1 cellular context compared by ENCODE assay signal in the genomic region with DNA sequence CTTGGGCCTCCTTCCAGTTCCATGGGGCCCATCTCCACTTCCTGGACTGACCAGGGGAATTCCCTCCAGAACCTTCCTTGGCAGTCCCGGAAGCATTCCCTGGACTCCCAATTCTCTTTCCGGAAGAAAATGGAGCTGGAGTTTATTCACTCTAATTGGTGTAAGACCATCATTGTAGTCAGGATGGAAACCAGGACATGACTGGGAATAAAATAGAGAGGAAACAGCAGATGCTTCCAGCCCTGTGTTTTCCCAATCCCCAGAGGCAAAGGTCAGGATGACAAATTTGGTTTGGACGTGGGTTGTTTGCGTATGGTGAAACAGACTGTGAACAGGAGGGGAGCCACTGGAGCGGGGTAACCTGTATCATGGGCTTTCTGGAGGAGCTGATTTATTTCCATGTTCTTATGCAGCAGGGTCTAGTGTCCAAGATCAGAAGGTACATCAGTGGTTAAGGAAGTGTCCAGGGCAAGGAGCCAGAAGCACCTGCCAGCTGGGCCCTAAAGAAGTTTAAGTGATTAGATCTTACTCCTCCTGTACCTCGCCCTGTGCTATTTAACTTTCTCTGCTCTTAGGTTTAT.
A peak's percentile ranks its signal among the peaks of the same experiment; 100 is the strongest.
TF ChIP-seq lines count a peak whose summit lies in the region.

No MANE protein-coding gene starts in this region.

TF ChIP-seq in HepG2, 621 proteins besides CTCF, POLR2A, EP300 and RAD21 (continued from another document and continues in another):
- TF ChIP-seq, protein P1, sequence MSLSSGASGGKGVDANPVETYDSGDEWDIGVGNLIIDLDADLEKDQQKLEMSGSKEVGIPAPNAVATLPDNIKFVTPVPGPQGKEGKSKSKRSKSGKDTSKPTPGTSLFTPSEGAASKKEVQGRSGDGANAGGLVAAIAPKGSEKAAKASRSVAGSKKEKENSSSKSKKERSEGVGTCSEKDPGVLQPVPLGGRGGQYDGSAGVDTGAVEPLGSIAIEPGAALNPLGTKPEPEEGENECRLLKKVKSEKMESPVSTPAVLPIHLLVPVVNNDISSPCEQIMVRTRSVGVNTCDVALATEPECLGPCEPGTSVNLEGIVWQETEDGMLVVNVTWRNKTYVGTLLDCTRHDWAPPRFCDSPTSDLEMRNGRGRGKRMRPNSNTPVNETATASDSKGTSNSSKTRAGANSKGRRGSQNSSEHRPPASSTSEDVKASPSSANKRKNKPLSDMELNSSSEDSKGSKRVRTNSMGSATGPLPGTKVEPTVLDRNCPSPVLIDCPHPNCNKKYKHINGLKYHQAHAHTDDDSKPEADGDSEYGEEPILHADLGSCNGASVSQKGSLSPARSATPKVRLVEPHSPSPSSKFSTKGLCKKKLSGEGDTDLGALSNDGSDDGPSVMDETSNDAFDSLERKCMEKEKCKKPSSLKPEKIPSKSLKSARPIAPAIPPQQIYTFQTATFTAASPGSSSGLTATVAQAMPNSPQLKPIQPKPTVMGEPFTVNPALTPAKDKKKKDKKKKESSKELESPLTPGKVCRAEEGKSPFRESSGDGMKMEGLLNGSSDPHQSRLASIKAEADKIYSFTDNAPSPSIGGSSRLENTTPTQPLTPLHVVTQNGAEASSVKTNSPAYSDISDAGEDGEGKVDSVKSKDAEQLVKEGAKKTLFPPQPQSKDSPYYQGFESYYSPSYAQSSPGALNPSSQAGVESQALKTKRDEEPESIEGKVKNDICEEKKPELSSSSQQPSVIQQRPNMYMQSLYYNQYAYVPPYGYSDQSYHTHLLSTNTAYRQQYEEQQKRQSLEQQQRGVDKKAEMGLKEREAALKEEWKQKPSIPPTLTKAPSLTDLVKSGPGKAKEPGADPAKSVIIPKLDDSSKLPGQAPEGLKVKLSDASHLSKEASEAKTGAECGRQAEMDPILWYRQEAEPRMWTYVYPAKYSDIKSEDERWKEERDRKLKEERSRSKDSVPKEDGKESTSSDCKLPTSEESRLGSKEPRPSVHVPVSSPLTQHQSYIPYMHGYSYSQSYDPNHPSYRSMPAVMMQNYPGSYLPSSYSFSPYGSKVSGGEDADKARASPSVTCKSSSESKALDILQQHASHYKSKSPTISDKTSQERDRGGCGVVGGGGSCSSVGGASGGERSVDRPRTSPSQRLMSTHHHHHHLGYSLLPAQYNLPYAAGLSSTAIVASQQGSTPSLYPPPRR (CRISPR knock-in tag; IDR thresholded peaks at IDR 0.05; ENCODE audit: borderline replicate concordance): 0 out of 2 replicates have a peak, but pooled peaks have one; percentile 27
- TF ChIP-seq SNAI1 (CRISPR knock-in tag; IDR thresholded peaks at IDR 0.05; ENCODE audit: borderline replicate concordance) (no peak), KDM4B (CRISPR knock-in tag; IDR thresholded peaks at IDR 0.05) (no peak), TAF15 (IDR thresholded peaks at IDR 0.05; ENCODE audit: low read depth, low read length, poor library complexity, severe bottlenecking) (no peak), YY1 (IDR thresholded peaks at IDR 0.05; ENCODE audit: insufficient read depth, insufficient replicate concordance, low read depth, low read length) (peak; percentile 66), PAX8 (CRISPR knock-in tag; IDR thresholded peaks at IDR 0.05; ENCODE audit: borderline replicate concordance) (no peak), FIP1L1 (IDR thresholded peaks at IDR 0.05; ENCODE audit: borderline replicate concordance, insufficient read depth, low read depth, low read length) (no peak), ZNF543 (CRISPR knock-in tag; IDR thresholded peaks at IDR 0.05) (no peak), ONECUT2 (CRISPR knock-in tag; IDR thresholded peaks at IDR 0.05) (no peak), SSRP1 (CRISPR knock-in tag; IDR thresholded peaks at IDR 0.05) (no peak), KDM5B (CRISPR knock-in tag; IDR thresholded peaks at IDR 0.05; ENCODE audit: borderline replicate concordance) (0 out of 2 replicates have a peak, but pooled peaks have one; percentile 51), SNRNP70 (IDR thresholded peaks at IDR 0.05; ENCODE audit: low read depth, low read length) (no peak), NFYC (CRISPR knock-in tag; IDR thresholded peaks at IDR 0.05) (peak; percentile 17; the same call in 1 of the 2 replicates), SP2 (CRISPR knock-in tag; IDR thresholded peaks at IDR 0.05) (no peak), ZKSCAN5 (CRISPR knock-in tag; IDR thresholded peaks at IDR 0.05) (0 out of 2 replicates have a peak, but pooled peaks have one; percentile 30), ZNF552 (CRISPR knock-in tag; IDR thresholded peaks at IDR 0.05; ENCODE audit: borderline replicate concordance) (0 out of 2 replicates have a peak, but pooled peaks have one; percentile 62), RBFOX2 (IDR thresholded peaks at IDR 0.05; ENCODE audit: low read depth, low read length) (0 out of 2 replicates have a peak, but pooled peaks have one; percentile 47)
- TF ChIP-seq, protein P2, sequence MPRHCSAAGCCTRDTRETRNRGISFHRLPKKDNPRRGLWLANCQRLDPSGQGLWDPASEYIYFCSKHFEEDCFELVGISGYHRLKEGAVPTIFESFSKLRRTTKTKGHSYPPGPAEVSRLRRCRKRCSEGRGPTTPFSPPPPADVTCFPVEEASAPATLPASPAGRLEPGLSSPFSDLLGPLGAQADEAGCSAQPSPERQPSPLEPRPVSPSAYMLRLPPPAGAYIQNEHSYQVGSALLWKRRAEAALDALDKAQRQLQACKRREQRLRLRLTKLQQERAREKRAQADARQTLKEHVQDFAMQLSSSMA (CRISPR knock-in tag; IDR thresholded peaks at IDR 0.05): no peak; the same call in 1 of the 2 replicates
- TF ChIP-seq, protein P3, sequence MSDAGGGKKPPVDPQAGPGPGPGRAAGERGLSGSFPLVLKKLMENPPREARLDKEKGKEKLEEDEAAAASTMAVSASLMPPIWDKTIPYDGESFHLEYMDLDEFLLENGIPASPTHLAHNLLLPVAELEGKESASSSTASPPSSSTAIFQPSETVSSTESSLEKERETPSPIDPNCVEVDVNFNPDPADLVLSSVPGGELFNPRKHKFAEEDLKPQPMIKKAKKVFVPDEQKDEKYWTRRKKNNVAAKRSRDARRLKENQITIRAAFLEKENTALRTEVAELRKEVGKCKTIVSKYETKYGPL (CRISPR knock-in tag; IDR thresholded peaks at IDR 0.05): no peak
- TF ChIP-seq, protein P4, sequence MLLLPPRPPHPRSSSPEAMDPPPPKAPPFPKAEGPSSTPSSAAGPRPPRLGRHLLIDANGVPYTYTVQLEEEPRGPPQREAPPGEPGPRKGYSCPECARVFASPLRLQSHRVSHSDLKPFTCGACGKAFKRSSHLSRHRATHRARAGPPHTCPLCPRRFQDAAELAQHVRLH (CRISPR knock-in tag; IDR thresholded peaks at IDR 0.05; ENCODE audit: borderline replicate concordance, low read depth): peak; percentile 40; the same call in 1 of the 2 replicates
- TF ChIP-seq, protein P5, sequence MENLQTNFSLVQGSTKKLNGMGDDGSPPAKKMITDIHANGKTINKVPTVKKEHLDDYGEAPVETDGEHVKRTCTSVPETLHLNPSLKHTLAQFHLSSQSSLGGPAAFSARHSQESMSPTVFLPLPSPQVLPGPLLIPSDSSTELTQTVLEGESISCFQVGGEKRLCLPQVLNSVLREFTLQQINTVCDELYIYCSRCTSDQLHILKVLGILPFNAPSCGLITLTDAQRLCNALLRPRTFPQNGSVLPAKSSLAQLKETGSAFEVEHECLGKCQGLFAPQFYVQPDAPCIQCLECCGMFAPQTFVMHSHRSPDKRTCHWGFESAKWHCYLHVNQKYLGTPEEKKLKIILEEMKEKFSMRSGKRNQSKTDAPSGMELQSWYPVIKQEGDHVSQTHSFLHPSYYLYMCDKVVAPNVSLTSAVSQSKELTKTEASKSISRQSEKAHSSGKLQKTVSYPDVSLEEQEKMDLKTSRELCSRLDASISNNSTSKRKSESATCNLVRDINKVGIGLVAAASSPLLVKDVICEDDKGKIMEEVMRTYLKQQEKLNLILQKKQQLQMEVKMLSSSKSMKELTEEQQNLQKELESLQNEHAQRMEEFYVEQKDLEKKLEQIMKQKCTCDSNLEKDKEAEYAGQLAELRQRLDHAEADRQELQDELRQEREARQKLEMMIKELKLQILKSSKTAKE (CRISPR knock-in tag; IDR thresholded peaks at IDR 0.05; ENCODE audit: borderline replicate concordance): no peak
- TF ChIP-seq, protein P6, sequence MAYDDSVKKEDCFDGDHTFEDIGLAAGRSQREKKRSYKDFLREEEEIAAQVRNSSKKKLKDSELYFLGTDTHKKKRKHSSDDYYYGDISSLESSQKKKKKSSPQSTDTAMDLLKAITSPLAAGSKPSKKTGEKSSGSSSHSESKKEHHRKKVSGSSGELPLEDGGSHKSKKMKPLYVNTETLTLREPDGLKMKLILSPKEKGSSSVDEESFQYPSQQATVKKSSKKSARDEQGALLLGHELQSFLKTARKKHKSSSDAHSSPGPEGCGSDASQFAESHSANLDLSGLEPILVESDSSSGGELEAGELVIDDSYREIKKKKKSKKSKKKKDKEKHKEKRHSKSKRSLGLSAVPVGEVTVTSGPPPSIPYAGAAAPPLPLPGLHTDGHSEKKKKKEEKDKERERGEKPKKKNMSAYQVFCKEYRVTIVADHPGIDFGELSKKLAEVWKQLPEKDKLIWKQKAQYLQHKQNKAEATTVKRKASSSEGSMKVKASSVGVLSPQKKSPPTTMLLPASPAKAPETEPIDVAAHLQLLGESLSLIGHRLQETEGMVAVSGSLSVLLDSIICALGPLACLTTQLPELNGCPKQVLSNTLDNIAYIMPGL (CRISPR knock-in tag; IDR thresholded peaks at IDR 0.05; ENCODE audit: borderline replicate concordance in 1 of 2, low read depth in 1 of 2): peak; percentile 48 to 57; a peak in 3 of 4 replicates
- TF ChIP-seq, protein P7, sequence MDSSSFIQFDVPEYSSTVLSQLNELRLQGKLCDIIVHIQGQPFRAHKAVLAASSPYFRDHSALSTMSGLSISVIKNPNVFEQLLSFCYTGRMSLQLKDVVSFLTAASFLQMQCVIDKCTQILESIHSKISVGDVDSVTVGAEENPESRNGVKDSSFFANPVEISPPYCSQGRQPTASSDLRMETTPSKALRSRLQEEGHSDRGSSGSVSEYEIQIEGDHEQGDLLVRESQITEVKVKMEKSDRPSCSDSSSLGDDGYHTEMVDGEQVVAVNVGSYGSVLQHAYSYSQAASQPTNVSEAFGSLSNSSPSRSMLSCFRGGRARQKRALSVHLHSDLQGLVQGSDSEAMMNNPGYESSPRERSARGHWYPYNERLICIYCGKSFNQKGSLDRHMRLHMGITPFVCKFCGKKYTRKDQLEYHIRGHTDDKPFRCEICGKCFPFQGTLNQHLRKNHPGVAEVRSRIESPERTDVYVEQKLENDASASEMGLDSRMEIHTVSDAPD (CRISPR knock-in tag; IDR thresholded peaks at IDR 0.05): 0 out of 2 replicates have a peak, but pooled peaks have one; percentile 16
- TF ChIP-seq, protein P8, sequence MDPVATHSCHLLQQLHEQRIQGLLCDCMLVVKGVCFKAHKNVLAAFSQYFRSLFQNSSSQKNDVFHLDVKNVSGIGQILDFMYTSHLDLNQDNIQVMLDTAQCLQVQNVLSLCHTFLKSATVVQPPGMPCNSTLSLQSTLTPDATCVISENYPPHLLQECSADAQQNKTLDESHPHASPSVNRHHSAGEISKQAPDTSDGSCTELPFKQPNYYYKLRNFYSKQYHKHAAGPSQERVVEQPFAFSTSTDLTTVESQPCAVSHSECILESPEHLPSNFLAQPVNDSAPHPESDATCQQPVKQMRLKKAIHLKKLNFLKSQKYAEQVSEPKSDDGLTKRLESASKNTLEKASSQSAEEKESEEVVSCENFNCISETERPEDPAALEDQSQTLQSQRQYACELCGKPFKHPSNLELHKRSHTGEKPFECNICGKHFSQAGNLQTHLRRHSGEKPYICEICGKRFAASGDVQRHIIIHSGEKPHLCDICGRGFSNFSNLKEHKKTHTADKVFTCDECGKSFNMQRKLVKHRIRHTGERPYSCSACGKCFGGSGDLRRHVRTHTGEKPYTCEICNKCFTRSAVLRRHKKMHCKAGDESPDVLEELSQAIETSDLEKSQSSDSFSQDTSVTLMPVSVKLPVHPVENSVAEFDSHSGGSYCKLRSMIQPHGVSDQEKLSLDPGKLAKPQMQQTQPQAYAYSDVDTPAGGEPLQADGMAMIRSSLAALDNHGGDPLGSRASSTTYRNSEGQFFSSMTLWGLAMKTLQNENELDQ (CRISPR knock-in tag; IDR thresholded peaks at IDR 0.05; ENCODE audit: borderline replicate concordance): no peak
- TF ChIP-seq, protein P9, sequence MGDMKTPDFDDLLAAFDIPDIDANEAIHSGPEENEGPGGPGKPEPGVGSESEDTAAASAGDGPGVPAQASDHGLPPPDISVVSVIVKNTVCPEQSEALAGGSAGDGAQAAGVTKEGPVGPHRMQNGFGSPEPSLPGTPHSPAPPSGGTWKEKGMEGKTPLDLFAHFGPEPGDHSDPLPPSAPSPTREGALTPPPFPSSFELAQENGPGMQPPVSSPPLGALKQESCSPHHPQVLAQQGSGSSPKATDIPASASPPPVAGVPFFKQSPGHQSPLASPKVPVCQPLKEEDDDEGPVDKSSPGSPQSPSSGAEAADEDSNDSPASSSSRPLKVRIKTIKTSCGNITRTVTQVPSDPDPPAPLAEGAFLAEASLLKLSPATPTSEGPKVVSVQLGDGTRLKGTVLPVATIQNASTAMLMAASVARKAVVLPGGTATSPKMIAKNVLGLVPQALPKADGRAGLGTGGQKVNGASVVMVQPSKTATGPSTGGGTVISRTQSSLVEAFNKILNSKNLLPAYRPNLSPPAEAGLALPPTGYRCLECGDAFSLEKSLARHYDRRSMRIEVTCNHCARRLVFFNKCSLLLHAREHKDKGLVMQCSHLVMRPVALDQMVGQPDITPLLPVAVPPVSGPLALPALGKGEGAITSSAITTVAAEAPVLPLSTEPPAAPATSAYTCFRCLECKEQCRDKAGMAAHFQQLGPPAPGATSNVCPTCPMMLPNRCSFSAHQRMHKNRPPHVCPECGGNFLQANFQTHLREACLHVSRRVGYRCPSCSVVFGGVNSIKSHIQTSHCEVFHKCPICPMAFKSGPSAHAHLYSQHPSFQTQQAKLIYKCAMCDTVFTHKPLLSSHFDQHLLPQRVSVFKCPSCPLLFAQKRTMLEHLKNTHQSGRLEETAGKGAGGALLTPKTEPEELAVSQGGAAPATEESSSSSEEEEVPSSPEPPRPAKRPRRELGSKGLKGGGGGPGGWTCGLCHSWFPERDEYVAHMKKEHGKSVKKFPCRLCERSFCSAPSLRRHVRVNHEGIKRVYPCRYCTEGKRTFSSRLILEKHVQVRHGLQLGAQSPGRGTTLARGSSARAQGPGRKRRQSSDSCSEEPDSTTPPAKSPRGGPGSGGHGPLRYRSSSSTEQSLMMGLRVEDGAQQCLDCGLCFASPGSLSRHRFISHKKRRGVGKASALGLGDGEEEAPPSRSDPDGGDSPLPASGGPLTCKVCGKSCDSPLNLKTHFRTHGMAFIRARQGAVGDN (CRISPR knock-in tag; IDR thresholded peaks at IDR 0.05): peak; percentile 53; the same call in 1 of the 2 replicates
- TF ChIP-seq, protein P10, sequence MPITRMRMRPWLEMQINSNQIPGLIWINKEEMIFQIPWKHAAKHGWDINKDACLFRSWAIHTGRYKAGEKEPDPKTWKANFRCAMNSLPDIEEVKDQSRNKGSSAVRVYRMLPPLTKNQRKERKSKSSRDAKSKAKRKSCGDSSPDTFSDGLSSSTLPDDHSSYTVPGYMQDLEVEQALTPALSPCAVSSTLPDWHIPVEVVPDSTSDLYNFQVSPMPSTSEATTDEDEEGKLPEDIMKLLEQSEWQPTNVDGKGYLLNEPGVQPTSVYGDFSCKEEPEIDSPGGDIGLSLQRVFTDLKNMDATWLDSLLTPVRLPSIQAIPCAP (CRISPR knock-in tag; IDR thresholded peaks at IDR 0.05; ENCODE audit: low read depth): no peak
- TF ChIP-seq, protein P11, sequence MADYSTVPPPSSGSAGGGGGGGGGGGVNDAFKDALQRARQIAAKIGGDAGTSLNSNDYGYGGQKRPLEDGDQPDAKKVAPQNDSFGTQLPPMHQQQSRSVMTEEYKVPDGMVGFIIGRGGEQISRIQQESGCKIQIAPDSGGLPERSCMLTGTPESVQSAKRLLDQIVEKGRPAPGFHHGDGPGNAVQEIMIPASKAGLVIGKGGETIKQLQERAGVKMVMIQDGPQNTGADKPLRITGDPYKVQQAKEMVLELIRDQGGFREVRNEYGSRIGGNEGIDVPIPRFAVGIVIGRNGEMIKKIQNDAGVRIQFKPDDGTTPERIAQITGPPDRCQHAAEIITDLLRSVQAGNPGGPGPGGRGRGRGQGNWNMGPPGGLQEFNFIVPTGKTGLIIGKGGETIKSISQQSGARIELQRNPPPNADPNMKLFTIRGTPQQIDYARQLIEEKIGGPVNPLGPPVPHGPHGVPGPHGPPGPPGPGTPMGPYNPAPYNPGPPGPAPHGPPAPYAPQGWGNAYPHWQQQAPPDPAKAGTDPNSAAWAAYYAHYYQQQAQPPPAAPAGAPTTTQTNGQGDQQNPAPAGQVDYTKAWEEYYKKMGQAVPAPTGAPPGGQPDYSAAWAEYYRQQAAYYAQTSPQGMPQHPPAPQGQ (CRISPR knock-in tag; IDR thresholded peaks at IDR 0.05; ENCODE audit: borderline replicate concordance): no peak
